8 cellular contexts compared by ENCODE assay signal in the genomic region with DNA sequence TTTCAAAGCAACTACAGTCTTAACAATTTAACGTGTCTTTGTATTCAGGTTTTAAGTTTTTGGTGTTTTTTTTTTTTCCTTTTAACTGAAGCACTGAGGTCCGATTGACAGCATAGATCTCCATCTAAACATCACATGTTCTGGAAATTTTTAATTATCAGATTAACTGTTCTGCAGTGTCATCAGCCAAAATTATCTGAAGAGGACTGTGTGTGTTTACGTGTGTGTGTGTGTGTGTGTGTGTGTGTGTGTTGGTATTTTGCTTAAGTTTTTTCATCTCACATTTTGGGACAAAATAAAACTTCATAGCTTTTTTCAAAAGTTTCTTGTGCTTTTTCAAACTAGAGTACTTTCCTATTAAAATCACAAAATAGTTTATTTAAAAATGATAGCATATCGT. TPM values are rescaled to one million over a fixed set of nuclear protein-coding genes. Genes with fewer than 3 reads are reported as not detected.
DNase-seq lines count a peak whose midpoint lies in the region; TF ChIP-seq lines count a peak whose summit lies in the region.

No MANE protein-coding gene starts in this region.

- no peaks in the 10 kb centered on the region for H3K9me3 ChIP-seq in testis

- peaks cover 28% of the 10 kb centered on the region for H3K4me1 Mint-ChIP-seq in T-helper 1 cell treated with Interleukin-12 subunit alpha and Interleukin-12 subunit beta and Interleukin-4 antibody, amounts not matched to agents 30 μg/mL and 1 μg/mL, for 36 hours (ENCODE audit: low read depth)
- H3K4me1 Mint-ChIP-seq in activated T-helper 1 cell treated with anti-CD3 and anti-CD28 coated beads, Interleukin-12 subunit alpha, Interleukin-12 subunit beta, Interleukin-2, Interleukin-4 antibody, amounts not matched to agents 30 ng/mL and 10 ng/mL and 1 ng/mL, durations not matched to agents 14 hours and 24 hours and 36 hours (ENCODE audit: low read depth), result peaks cover 38% of the 10 kb centered on the region
- H3K4me1 Mint-ChIP-seq in immature natural killer cell, result peaks cover 32 to 38% of the 10 kb centered on the region in 2 donors

- no peak for TF ChIP-seq POLR2A in testis (IDR thresholded peaks at IDR 0.05)

- no peaks in the 10 kb centered on the region for H3K27me3 ChIP-seq in testis

- no peaks in the 10 kb centered on the region for H3K36me3 ChIP-seq in testis (ENCODE audit: low read depth, missing control alignments)

- DNase-seq in T-helper 1 cell (no peak), immature natural killer cell (no peak), testis (no peak), A172 (ENCODE audit: low spot score) (no peak), EL (no peak), NCI-H187 treated with DMSO at 0.1 percent for 48 hours (lab: John Stamatoyannopoulos, UW) (no peak)
- DNase-seq in activated T-helper 1 cell treated with anti-CD3 and anti-CD28 coated beads, Interleukin-12 subunit alpha, Interleukin-12 subunit beta, Interleukin-2, Interleukin-4 antibody, amounts not matched to agents 30 ng/mL and 10 ng/mL and 1 ng/mL, durations not matched to agents 14 hours and 24 hours and 36 hours (ENCODE audit: low spot score), result no peak

- peak overlapping the region; percentile 95 for H3K27ac Mint-ChIP-seq in T-helper 1 cell treated with Interleukin-12 subunit alpha and Interleukin-12 subunit beta and Interleukin-4 antibody, amounts not matched to agents 30 μg/mL and 1 μg/mL, for 36 hours
- H3K27ac Mint-ChIP-seq in activated T-helper 1 cell treated with anti-CD3 and anti-CD28 coated beads, Interleukin-12 subunit alpha, Interleukin-12 subunit beta, Interleukin-2, Interleukin-4 antibody, amounts not matched to agents 30 ng/mL and 10 ng/mL and 1 ng/mL, durations not matched to agents 14 hours and 24 hours and 36 hours, result peak overlapping the region; percentile 97
- H3K27ac Mint-ChIP-seq in immature natural killer cell, result peak overlapping the region in 4 of 6 donors; percentile 91 to 95 (median 94)

- peaks cover 5% of the 10 kb centered on the region for H3K36me3 Mint-ChIP-seq in T-helper 1 cell treated with Interleukin-12 subunit alpha and Interleukin-12 subunit beta and Interleukin-4 antibody, amounts not matched to agents 30 μg/mL and 1 μg/mL, for 36 hours (ENCODE audit: low read depth)
- no peaks in the 10 kb centered on the region for H3K36me3 Mint-ChIP-seq in activated T-helper 1 cell treated with anti-CD3 and anti-CD28 coated beads, Interleukin-12 subunit alpha, Interleukin-12 subunit beta, Interleukin-2, Interleukin-4 antibody, amounts not matched to agents 30 ng/mL and 10 ng/mL and 1 ng/mL, durations not matched to agents 14 hours and 24 hours and 36 hours (ENCODE audit: low read depth)
- H3K36me3 Mint-ChIP-seq in immature natural killer cell, result no peaks in the 10 kb centered on the region

- peak overlapping the region; percentile 94 to 97 for H3K4me3 ChIP-seq in testis

- H3K4me3 Mint-ChIP-seq in T-helper 1 cell treated with Interleukin-12 subunit alpha and Interleukin-12 subunit beta and Interleukin-4 antibody, amounts not matched to agents 30 μg/mL and 1 μg/mL, for 36 hours, result peak overlapping the region; percentile 98
- H3K4me3 Mint-ChIP-seq in activated T-helper 1 cell treated with anti-CD3 and anti-CD28 coated beads, Interleukin-12 subunit alpha, Interleukin-12 subunit beta, Interleukin-2, Interleukin-4 antibody, amounts not matched to agents 30 ng/mL and 10 ng/mL and 1 ng/mL, durations not matched to agents 14 hours and 24 hours and 36 hours, result peak overlapping the region; percentile 93
- peak overlapping the region; percentile 92 to 98 (median 96) for H3K4me3 Mint-ChIP-seq in immature natural killer cell

- peak overlapping the region; percentile 97 to 99 for H3K27ac ChIP-seq in testis

- H3K27me3 Mint-ChIP-seq in T-helper 1 cell treated with Interleukin-12 subunit alpha and Interleukin-12 subunit beta and Interleukin-4 antibody, amounts not matched to agents 30 μg/mL and 1 μg/mL, for 36 hours (ENCODE audit: low read depth), result peaks cover 14% of the 10 kb centered on the region
- H3K27me3 Mint-ChIP-seq in activated T-helper 1 cell treated with anti-CD3 and anti-CD28 coated beads, Interleukin-12 subunit alpha, Interleukin-12 subunit beta, Interleukin-2, Interleukin-4 antibody, amounts not matched to agents 30 ng/mL and 10 ng/mL and 1 ng/mL, durations not matched to agents 14 hours and 24 hours and 36 hours (ENCODE audit: insufficient read depth), result peaks cover 10% of the 10 kb centered on the region
- H3K27me3 Mint-ChIP-seq in immature natural killer cell (ENCODE audit: low read depth in 3 of 3), result peaks cover 0 to 10% (median 2%) of the 10 kb centered on the region in 3 donors

- TF ChIP-seq CTCF in testis (IDR thresholded peaks at IDR 0.05), result no peak

- intact Hi-C loops in activated T-helper 1 cell treated with anti-CD3 and anti-CD28 coated beads, Interleukin-12 subunit alpha, Interleukin-12 subunit beta, Interleukin-2, Interleukin-4 antibody, amounts not matched to agents 30 ng/mL and 10 ng/mL and 1 ng/mL, durations not matched to agents 14 hours and 24 hours and 36 hours (cut with micrococcal nuclease), result loop anchor here (1.0 to 5.0 kb wide), 7 partner anchors 8 to 1953 kb away; a partner anchor contains a TSS
- intact Hi-C loops in testis (cut with DNase I; ENCODE audit: low total_unique reads), result loop anchor here (5.0 kb wide), 1 partner anchor 172 kb away; a partner anchor contains a TSS

- WGBS in testis, 2 donors, result 14 to 16% methylated on average over 4 of the region's 4 CpGs

- peaks cover 9% of the 10 kb centered on the region for H3K4me1 ChIP-seq in testis

- H3K9me3 Mint-ChIP-seq in T-helper 1 cell treated with Interleukin-12 subunit alpha and Interleukin-12 subunit beta and Interleukin-4 antibody, amounts not matched to agents 30 μg/mL and 1 μg/mL, for 36 hours, result no peaks in the 10 kb centered on the region
- no peaks in the 10 kb centered on the region for H3K9me3 Mint-ChIP-seq in activated T-helper 1 cell treated with anti-CD3 and anti-CD28 coated beads, Interleukin-12 subunit alpha, Interleukin-12 subunit beta, Interleukin-2, Interleukin-4 antibody, amounts not matched to agents 30 ng/mL and 10 ng/mL and 1 ng/mL, durations not matched to agents 14 hours and 24 hours and 36 hours
- H3K9me3 Mint-ChIP-seq in immature natural killer cell, result no peaks in the 10 kb centered on the region

RNA-seq across cellular contexts. Expression of a gene that starts 1.8 kb away (rescaled TPM):
- total RNA-seq in activated T-helper 1 cell treated with anti-CD3 and anti-CD28 coated beads, Interleukin-12 subunit alpha, Interleukin-12 subunit beta, Interleukin-2, Interleukin-4 antibody, amounts not matched to agents 30 ng/mL and 10 ng/mL and 1 ng/mL, durations not matched to agents 14 hours and 24 hours and 36 hours, result 18.9 and 19.7 TPM in 2 replicates
- polyA plus RNA-seq in immature natural killer cell (10 to 100 TPM; 10.4 to 20.8 (median 17.2) TPM), testis (ENCODE audit: insufficient read depth, low read depth, low replicate concordance) (11.2 TPM)
- 10 to 100 TPM; 20.8 to 27.1 TPM for total RNA-seq in testis
- 18.9 and 23.1 TPM in 2 replicates for total RNA-seq in A172 (2014; rRNA removed; shearing (Covaris generic))
